8 cellular contexts compared by ENCODE assay signal in genomic region chr7:76393116-76394031, GRCh38. TPM values are rescaled to one million over a fixed set of nuclear protein-coding genes. Genes with fewer than 3 reads are reported as not detected.
DNase-seq lines count a peak whose midpoint lies in the region; ATAC-seq, FAIRE-seq and TF ChIP-seq lines count a peak whose summit lies in the region.

No MANE protein-coding gene starts in this region.

- CTCF ChIA-PET in WTC11 (lab: Charles Lee): interaction anchor here (0.6 kb wide), 1 partner anchor 48 kb away, joined by 3 read pairs; no protein-coding TSS in a partner anchor

- H3K9me3 ChIP-seq in keratinocyte (ENCODE audit: control insufficient read depth, low read depth, low read length): no peaks in the 10 kb centered on the region

- no peaks in the 10 kb centered on the region for H4K20me1 ChIP-seq in keratinocyte (ENCODE audit: control insufficient read depth, extremely low read depth, insufficient read depth, low read length)

- ATAC-seq in GM18873 (IDR thresholded peaks at IDR 0.05; ENCODE audit: low FRiP score, unreplicated experiment) (peak; percentile 72), HG03108 (IDR thresholded peaks at IDR 0.05; ENCODE audit: unreplicated experiment) (peak; percentile 90), WTC11 (peak; percentile 70)

- dilution Hi-C loops in keratinocyte (cut with MboI; ENCODE audit: extremely low pct_ligation_motif_present, low sequenced_read_pairs): no loop called here

- peak overlapping the region; percentile 91 for H3K27ac Mint-ChIP-seq in WTC11

- no peaks in the 10 kb centered on the region for H3K9me1 ChIP-seq in keratinocyte (ENCODE audit: control insufficient read depth, extremely low read depth, insufficient read depth, low read length)

- H3K27ac ChIP-seq in caudate nucleus (ENCODE audit: low read depth, low read length) (peak overlapping the region; percentile 98), keratinocyte (ENCODE audit: control insufficient read depth, insufficient read depth, low read length) (peak overlapping the region; percentile 82)

- peaks cover 24% of the 10 kb centered on the region for H3K4me1 ChIP-seq in keratinocyte (ENCODE audit: control insufficient read depth, extremely low read depth, insufficient read depth, low read length)

- H3K4me3 ChIP-seq in keratinocyte (ENCODE audit: control insufficient read depth in 2 of 3, extremely low read depth in 1 of 3, insufficient read depth in 2 of 3, low read depth in 1 of 3, low read length in 3 of 3): peak overlapping the region; percentile 33 to 74 (median 57)

- peak overlapping the region; percentile 64 for H3K4me3 Mint-ChIP-seq in WTC11

- H3K4me1 Mint-ChIP-seq in WTC11: peaks cover 43% of the 10 kb centered on the region

- POLR2A ChIA-PET in WTC11 (lab: Charles Lee): interaction anchor here (0.7 kb wide), 1 partner anchor 75 kb away, joined by 3 read pairs; no protein-coding TSS in a partner anchor

- peak overlapping the region; percentile 88 for H3K9ac ChIP-seq in keratinocyte (ENCODE audit: control insufficient read depth, extremely low read depth, insufficient read depth, low read length)

- DNase-seq in AG08395 (ENCODE audit: low spot score) (peak; percentile 99), NCI-H2196 (lab: John Stamatoyannopoulos, UW; ENCODE audit: unreplicated experiment) (peak; percentile 95), WTC11 (ENCODE audit: low spot score) (peak; percentile 93), caudate nucleus (lab: John Stamatoyannopoulos, UW) (peak in 60 of 61 donors; percentile 37 to 93 (median 86)), keratinocyte (ENCODE audit: low read depth, low spot score) (peak; percentile 54)
- DNase-seq in stimulated activated CD4-positive, alpha-beta T cell treated with anti-CD3 and anti-CD28 coated beads, Interleukin-12 subunit alpha, Interleukin-12 subunit beta, amount 100 ng/mL, for 48 hours (ENCODE audit: low read depth in 2 of 3, low spot score in 1 of 3): peak; percentile 77 to 90 (median 88)

- no peaks in the 10 kb centered on the region for H3K36me3 ChIP-seq in keratinocyte (ENCODE audit: control insufficient read depth in 2 of 2, extremely low read depth in 1 of 2, insufficient read depth in 2 of 2, low read length in 2 of 2)

- peak overlapping the region; percentile 69 for H3K4me2 ChIP-seq in keratinocyte (ENCODE audit: control insufficient read depth, extremely low read depth, insufficient read depth, low read depth, low read length)

- H2AFZ ChIP-seq in keratinocyte (ENCODE audit: control insufficient read depth, low read length): peak overlapping the region; percentile 92

- H3K27me3 Mint-ChIP-seq in WTC11 (ENCODE audit: low read depth): peaks cover 7% of the 10 kb centered on the region

- no peaks in the 10 kb centered on the region for H3K79me2 ChIP-seq in keratinocyte (ENCODE audit: control insufficient read depth, insufficient read depth, low read length)

- H3K9me3 Mint-ChIP-seq in WTC11: no peaks in the 10 kb centered on the region

- H3K36me3 Mint-ChIP-seq in WTC11: no peaks in the 10 kb centered on the region

- H3K27me3 ChIP-seq in keratinocyte (ENCODE audit: control insufficient read depth, extremely low read depth, insufficient read depth, low read length): no peaks in the 10 kb centered on the region

- no peak for FAIRE-seq in keratinocyte (lab: Jason Lieb, UNC)

- TF ChIP-seq CTCF in WTC11 (IDR thresholded peaks at IDR 0.05): no peak
- peak in 2 of 3 experiments; percentile 8 to 9 for TF ChIP-seq CTCF in keratinocyte (optimal IDR thresholded peaks at IDR 0.05 in 1 of 3, IDR thresholded peaks at IDR 0.05 in 1 of 3, conservative IDR thresholded peaks at IDR 0.05 in 1 of 3; ENCODE audit: extremely low read depth in 1 of 3, insufficient read depth in 2 of 3, low read length in 3 of 3)

TF ChIP-seq in WTC11, 78 proteins besides CTCF, POLR2A, EP300 and RAD21 (continues in another document):
- TF ChIP-seq ATF2 (CRISPR knock-in tag; IDR thresholded peaks at IDR 0.05; ENCODE audit: borderline replicate concordance, low read depth) (0 out of 2 replicates have a peak, but pooled peaks have one; percentile 34), CBFB (CRISPR knock-in tag; IDR thresholded peaks at IDR 0.05; ENCODE audit: low read depth) (no peak), CDX4 (CRISPR knock-in tag; IDR thresholded peaks at IDR 0.05; ENCODE audit: borderline replicate concordance) (no peak), SMAD3 (CRISPR knock-in tag; IDR thresholded peaks at IDR 0.05; ENCODE audit: borderline replicate concordance) (peak; percentile 44; the same call in 1 of the 2 replicates), E2F1 (CRISPR knock-in tag; IDR thresholded peaks at IDR 0.05) (no peak)

RNA-seq across cellular contexts. Expression of gene SSC4D, which starts 16.1 kb away (rescaled TPM):
- 18.1 to 27.9 TPM (median 24.4 TPM) in 3 replicates for total RNA-seq in WTC11 (2021)
- 0.98 to 1.6 TPM (median 1.1 TPM) in 3 replicates for polyA plus RNA-seq in keratinocyte
- polyA plus RNA-seq in keratinocyte (2011; ENCODE audit: low read depth): not detected
- polyA plus RNA-seq in keratinocyte (2011; cell fraction: cytosol; rRNA removed): 0.83 and 1.2 TPM in 2 replicates
- 1.6 and 2.0 TPM in 2 replicates for polyA plus RNA-seq in keratinocyte (2011; cell fraction: nucleus; rRNA removed)
- polyA plus RNA-seq in keratinocyte (2012; ENCODE audit: low replicate concordance): 0.76 and 0.88 TPM in 2 replicates
- 0.13 to 0.73 TPM (median 0.48 TPM) in 3 replicates for polyA minus RNA-seq in keratinocyte
- not detected for polyA minus RNA-seq in keratinocyte (2011; cell fraction: cytosol; rRNA and poly(A)+ RNA removed)
- 0.39 and 0.53 TPM in 2 replicates for polyA minus RNA-seq in keratinocyte (2011; cell fraction: nucleus; rRNA and poly(A)+ RNA removed)

RNA-seq across cellular contexts. Expression of gene ZP3, which starts 31.4 kb away (rescaled TPM):
- total RNA-seq in WTC11 (2021): 1.8 to 9.3 TPM (median 3.3 TPM) in 3 replicates
- polyA plus RNA-seq in keratinocyte: 6.9 to 13.6 TPM (median 7.7 TPM) in 3 replicates
- 6.0 TPM for polyA plus RNA-seq in keratinocyte (2011; ENCODE audit: low read depth)
- polyA plus RNA-seq in keratinocyte (2011; cell fraction: cytosol; rRNA removed): 12.2 and 16.7 TPM in 2 replicates
- polyA plus RNA-seq in keratinocyte (2011; cell fraction: nucleus; rRNA removed): 7.9 and 10.3 TPM in 2 replicates
- polyA plus RNA-seq in keratinocyte (2012; ENCODE audit: low replicate concordance): 13.7 and 24.8 TPM in 2 replicates
- polyA minus RNA-seq in keratinocyte: 22.5 to 25.0 TPM (median 24.6 TPM) in 3 replicates
- polyA minus RNA-seq in keratinocyte (2011; cell fraction: cytosol; rRNA and poly(A)+ RNA removed): 14.0 TPM
- 4.6 and 5.6 TPM in 2 replicates for polyA minus RNA-seq in keratinocyte (2011; cell fraction: nucleus; rRNA and poly(A)+ RNA removed)

RNA-seq across cellular contexts. Expression of gene YWHAG, which starts 34.6 kb away (rescaled TPM):
- 192 to 201 TPM (median 200 TPM) in 3 replicates for total RNA-seq in WTC11 (2021)
- polyA plus RNA-seq in keratinocyte: 88.1 to 130 TPM (median 116 TPM) in 3 replicates
- 55.4 TPM for polyA plus RNA-seq in keratinocyte (2011; ENCODE audit: low read depth)
- polyA plus RNA-seq in keratinocyte (2011; cell fraction: cytosol; rRNA removed): 122 and 131 TPM in 2 replicates
- 139 and 153 TPM in 2 replicates for polyA plus RNA-seq in keratinocyte (2011; cell fraction: nucleus; rRNA removed)
- 142 and 228 TPM in 2 replicates for polyA plus RNA-seq in keratinocyte (2012; ENCODE audit: low replicate concordance)
- 96.6 to 165 TPM (median 132 TPM) in 3 replicates for polyA minus RNA-seq in keratinocyte
- polyA minus RNA-seq in keratinocyte (2011; cell fraction: cytosol; rRNA and poly(A)+ RNA removed): 173 TPM
- polyA minus RNA-seq in keratinocyte (2011; cell fraction: nucleus; rRNA and poly(A)+ RNA removed): 96.8 and 151 TPM in 2 replicates

Comparison
In these comparisons a context has a peak if more than half of its experiments do, and no peak if none do; other contexts are left out.
1. Peak in every context shown above with its lines: DNase-seq, ATAC-seq, H3K4me3 ChIP-seq and H3K27ac ChIP-seq.